ENCODE assay signal across 25 cellular contexts in the genomic region with DNA sequence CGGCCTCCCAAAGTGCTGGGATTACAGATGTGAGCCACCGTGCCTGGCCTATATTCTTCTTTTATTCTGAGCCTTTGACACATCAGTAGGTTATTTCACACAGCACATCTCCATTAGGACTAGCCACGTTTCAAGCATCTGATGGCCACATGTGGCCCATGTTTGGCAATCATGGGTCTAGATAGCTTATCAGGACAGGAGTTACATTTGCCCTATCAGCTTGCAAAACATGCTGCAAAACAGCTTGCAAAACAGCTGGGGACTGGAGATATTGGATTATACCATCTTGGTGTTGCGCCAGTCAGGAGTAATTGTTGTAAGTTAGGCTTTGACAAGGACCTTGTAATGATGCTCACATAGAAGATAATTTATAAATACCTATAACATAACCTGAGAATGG.
"Had no signal": no experiment of that assay in that cellular context is flagged by ENCODE, and none has a peak within 500 bp of the region (broad histone marks: within the 10 kb centered on the region; RNA-seq: fewer than 3 reads in every experiment).

No MANE protein-coding gene starts in this region.

- H3K36me3 Mint-ChIP-seq: activated naive CD4-positive, alpha-beta T cell treated with anti-CD3 and anti-CD28 coated beads, Interleukin-2, amount 10 ng/mL, durations not matched to agents 7 days and 5 days; immature natural killer cell; memory B cell; naive B cell had no signal

- ATAC-seq: activated naive CD8-positive, alpha-beta T cell treated with anti-CD3 and anti-CD28 coated beads, Interleukin-2, amount 50 U/mL, for 24 hours; heart right ventricle; mucosa of descending colon had no signal

- H3K27me3 Mint-ChIP-seq: activated naive CD4-positive, alpha-beta T cell treated with anti-CD3 and anti-CD28 coated beads, Interleukin-2, amount 10 ng/mL, durations not matched to agents 7 days and 5 days; activated naive CD8-positive, alpha-beta T cell treated with anti-CD3 and anti-CD28 coated beads, Interleukin-2, amount 50 U/mL, for 24 hours; memory B cell; naive B cell had no signal

- H3K27me3 ChIP-seq: brain microvascular endothelial cell, dorsolateral prefrontal cortex, heart right ventricle, spleen had no signal

- H3K27ac ChIP-seq: brain microvascular endothelial cell, dorsolateral prefrontal cortex, heart right ventricle, left ventricle myocardium inferior, spleen had no signal

- H3K4me3 ChIP-seq: dorsolateral prefrontal cortex, heart right ventricle, left ventricle myocardium inferior, mucosa of descending colon, spleen had no signal

- H3K27ac Mint-ChIP-seq: activated naive CD4-positive, alpha-beta T cell treated with anti-CD3 and anti-CD28 coated beads, Interleukin-2, amount 10 ng/mL, durations not matched to agents 7 days and 5 days; activated naive CD8-positive, alpha-beta T cell treated with anti-CD3 and anti-CD28 coated beads, Interleukin-2, amount 50 U/mL, for 24 hours; endodermal cell; immature natural killer cell; memory B cell; naive B cell had no signal

- H3K4me1 Mint-ChIP-seq: activated naive CD4-positive, alpha-beta T cell treated with anti-CD3 and anti-CD28 coated beads, Interleukin-2, amount 10 ng/mL, durations not matched to agents 7 days and 5 days; activated naive CD8-positive, alpha-beta T cell treated with anti-CD3 and anti-CD28 coated beads, Interleukin-2, amount 50 U/mL, for 24 hours; immature natural killer cell; memory B cell; naive B cell; neural crest cell had no signal

- H3K4me3 Mint-ChIP-seq: activated naive CD4-positive, alpha-beta T cell treated with anti-CD3 and anti-CD28 coated beads, Interleukin-2, amount 10 ng/mL, durations not matched to agents 7 days and 5 days; activated naive CD8-positive, alpha-beta T cell treated with anti-CD3 and anti-CD28 coated beads, Interleukin-2, amount 50 U/mL, for 24 hours; endodermal cell; immature natural killer cell; memory B cell; naive B cell; neural crest cell had no signal

- DNase-seq: activated CD4-positive, CD25-positive, alpha-beta regulatory T cell treated with anti-CD3 and anti-CD28 coated beads, Interleukin-2, amount 50 U/mL, for 72 hours; activated CD8-positive, alpha-beta memory T cell treated with anti-CD3 and anti-CD28 coated beads for 24 hours; activated CD8-positive, alpha-beta memory T cell treated with anti-CD3 and anti-CD28 coated beads, Interleukin-2, amount 50 U/mL, for 48 hours; activated effector memory CD4-positive, alpha-beta T cell treated with Interleukin-2 at 50 U/mL for 16 hours; activated naive CD4-positive, alpha-beta T cell treated with anti-CD3 and anti-CD28 coated beads, Interleukin-2, amount 10 ng/mL, durations not matched to agents 7 days and 5 days; activated naive CD8-positive, alpha-beta T cell treated with anti-CD3 and anti-CD28 coated beads, Interleukin-2, amount 50 U/mL, for 24 hours; activated T-cell treated with anti-CD3 and anti-CD28 coated beads, Interleukin-2, amount 50 U/mL, for 48 hours; aorta; brain microvascular endothelial cell; central memory CD4-positive, alpha-beta T cell; dorsolateral prefrontal cortex; endodermal cell; heart right ventricle; immature natural killer cell; kidney glomerular epithelial cell; left ventricle myocardium inferior; mucosa of descending colon; naive B cell; retina; spleen; stimulated activated naive CD4-positive, alpha-beta T cell had no signal

- H3K36me3 ChIP-seq: brain microvascular endothelial cell, heart right ventricle, left ventricle myocardium inferior, spleen had no signal

- H3K4me1 ChIP-seq: heart right ventricle, left ventricle myocardium inferior, spleen had no signal

- H3K9me3 ChIP-seq: heart right ventricle, left ventricle myocardium inferior, mucosa of descending colon, spleen had no signal

- H3K9me3 Mint-ChIP-seq: activated naive CD4-positive, alpha-beta T cell treated with anti-CD3 and anti-CD28 coated beads, Interleukin-2, amount 10 ng/mL, durations not matched to agents 7 days and 5 days; activated naive CD8-positive, alpha-beta T cell treated with anti-CD3 and anti-CD28 coated beads, Interleukin-2, amount 50 U/mL, for 24 hours; endodermal cell; immature natural killer cell; neural crest cell had no signal

- FAIRE-seq: colon, urothelium cell line had no signal
